15 cellular contexts compared by ENCODE assay signal in the genomic region with DNA sequence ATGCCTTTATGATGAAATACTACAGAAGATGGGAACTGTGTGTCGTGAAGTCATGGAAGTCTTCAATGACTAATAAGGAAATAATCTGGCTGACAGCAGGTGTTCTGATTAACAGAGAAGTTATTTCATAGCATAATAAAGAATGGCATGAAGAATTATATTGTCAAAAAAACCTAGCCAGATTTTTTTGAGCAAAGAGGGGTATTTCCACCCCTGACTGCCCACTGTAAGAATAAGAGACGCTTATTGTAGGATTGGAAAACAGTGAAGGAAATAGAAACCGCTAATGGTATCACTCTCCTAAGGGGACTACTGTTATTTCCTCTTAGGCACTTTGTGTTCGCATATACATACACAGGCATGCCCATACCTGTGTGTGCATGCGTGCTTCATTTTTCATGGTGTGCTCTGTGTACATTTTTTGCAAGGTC.
DNase-seq lines count a peak whose midpoint lies in the region; ATAC-seq and TF ChIP-seq lines count a peak whose summit lies in the region.
"Had no signal": no experiment of that assay in that cellular context is flagged by ENCODE, and none has a peak within 500 bp of the region (broad histone marks: within the 10 kb centered on the region; RNA-seq: fewer than 3 reads in every experiment).

No MANE protein-coding gene starts in this region.

- H3K14ac ChIP-seq in mesenchymal stem cell (ENCODE audit: low read length in 2 of 2) = no peak overlapping the region

- no peaks in the 10 kb centered on the region for H3K79me1 ChIP-seq in mesenchymal stem cell (replicated peaks; ENCODE audit: low read length, poor library complexity, severe bottlenecking)

- H2BK15ac ChIP-seq in mesenchymal stem cell (ENCODE audit: low read depth, poor library complexity, severe bottlenecking) = no peak overlapping the region

- H3K27ac ChIP-seq in brain microvascular endothelial cell (peak overlapping the region; percentile 92), mesenchymal stem cell (ENCODE audit: low read length, poor library complexity, severe bottlenecking) (peak overlapping the region; percentile 98)
- H3K27ac ChIP-seq: KMS-11 had no signal

- in situ Hi-C loops in Caki2 (cut with HindIII; ENCODE audit: low pct_unique_long_range_greater_than_20kb, low sequenced_read_pairs) (no loop called here), brain microvascular endothelial cell (cut with HindIII; ENCODE audit: low pct_ligation_motif_present, low sequenced_read_pairs) (no loop called here)

- no peak overlapping the region for H4K8ac ChIP-seq in mesenchymal stem cell (ENCODE audit: low read length)

- H3K4ac ChIP-seq in mesenchymal stem cell (ENCODE audit: low read depth in 1 of 2, low read length in 2 of 2) = no peak overlapping the region

- 77% methylated on average over 5 of the region's 5 CpGs for WGBS in mesenchymal stem cell

- H2AK5ac ChIP-seq in mesenchymal stem cell (ENCODE audit: low read length, severe bottlenecking) = peak overlapping the region; percentile 96

- no peak overlapping the region for H2BK12ac ChIP-seq in mesenchymal stem cell (ENCODE audit: low read length in 2 of 2)

- peaks cover 11% of the 10 kb centered on the region for H3K4me1 ChIP-seq in mesenchymal stem cell (ENCODE audit: control insufficient read depth, insufficient read depth, low read depth, low read length)

- H3K9ac ChIP-seq in mesenchymal stem cell (ENCODE audit: low read length) = no peak overlapping the region
- H3K9ac ChIP-seq: KMS-11 had no signal

- H2BK5ac ChIP-seq in mesenchymal stem cell (ENCODE audit: low read depth, low read length, poor library complexity, severe bottlenecking) = no peak overlapping the region

- H4K91ac ChIP-seq in mesenchymal stem cell (ENCODE audit: low read length) = no peak overlapping the region

- no peak overlapping the region for H2BK120ac ChIP-seq in mesenchymal stem cell (ENCODE audit: low read depth, low read length)

- no peak overlapping the region for H3K18ac ChIP-seq in mesenchymal stem cell (ENCODE audit: low read depth in 1 of 2, low read length in 2 of 2)

- no peaks in the 10 kb centered on the region for H3K9me3 ChIP-seq in mesenchymal stem cell (ENCODE audit: control insufficient read depth, low read length)

- H3K27me3 ChIP-seq in brain microvascular endothelial cell (replicated peaks) = no peaks in the 10 kb centered on the region
- peaks cover 0 to 23% of the 10 kb centered on the region in 2 experiments for H3K27me3 ChIP-seq in mesenchymal stem cell (ENCODE audit: control insufficient read depth in 1 of 2, insufficient read depth in 1 of 2, low read length in 2 of 2)

- no peak overlapping the region for H2AFZ ChIP-seq in mesenchymal stem cell (ENCODE audit: low read depth, low read length)

- ATAC-seq in GM19467 (IDR thresholded peaks at IDR 0.05; ENCODE audit: unreplicated experiment) = no peak
- ATAC-seq in HG02623 (IDR thresholded peaks at IDR 0.05; ENCODE audit: unreplicated experiment) = no peak
- ATAC-seq: left ventricle myocardium superior; naive thymus-derived CD4-positive, alpha-beta T cell had no signal

- H3K4me3 ChIP-seq in brain microvascular endothelial cell (ENCODE audit: low read depth, low read length) = no peak overlapping the region
- no peak overlapping the region for H3K4me3 ChIP-seq in mesenchymal stem cell (ENCODE audit: insufficient read depth in 1 of 2, low read depth in 1 of 2, low read length in 2 of 2)

- H3K4me2 ChIP-seq in mesenchymal stem cell (ENCODE audit: low read length, poor library complexity, severe bottlenecking) = no peak overlapping the region
- H3K4me2 ChIP-seq: KMS-11 had no signal

- H3K36me3 ChIP-seq in brain microvascular endothelial cell (replicated peaks) (no peaks in the 10 kb centered on the region), mesenchymal stem cell (ENCODE audit: control insufficient read depth in 1 of 2, insufficient read depth in 2 of 2, low read depth in 1 of 2, low read length in 2 of 2) (no peaks in the 10 kb centered on the region)

- H3K23ac ChIP-seq in mesenchymal stem cell (ENCODE audit: low read length in 2 of 2) = no peak overlapping the region

- DNase-seq in Caki2 (ENCODE audit: low read depth) (peak; percentile 42), M059J (ENCODE audit: low read depth) (peak; percentile 73), brain microvascular endothelial cell (peak; percentile 61), mesenchymal stem cell (no peak), amniotic stem cell (lab: John Stamatoyannopoulos, UW) (no peak), anterior cingulate cortex (lab: John Stamatoyannopoulos, UW) (no peak)
- DNase-seq: AML-193; left ventricle myocardium superior; naive thymus-derived CD4-positive, alpha-beta T cell; OCI-M1; stimulated activated CD4-positive, alpha-beta T cell treated with anti-CD3 and anti-CD28 coated beads, Interleukin-1b, Interleukin-23, amount 100 ng/mL, for 48 hours; substantia nigra had no signal

- TF ChIP-seq CTCF in brain microvascular endothelial cell (IDR thresholded peaks at IDR 0.05; ENCODE audit: low read depth, low read length, missing control alignments) = no peak

Comparison
In these comparisons a context has a peak if more than half of its experiments do, and no peak if none do; other contexts are left out.
1. DNase-seq: peak in Caki2 (single experiment), M059J (single experiment) and brain microvascular endothelial cell (single experiment); none in mesenchymal stem cell (single experiment), amniotic stem cell (single experiment) and anterior cingulate cortex (0 of 58).